In the genomic region with DNA sequence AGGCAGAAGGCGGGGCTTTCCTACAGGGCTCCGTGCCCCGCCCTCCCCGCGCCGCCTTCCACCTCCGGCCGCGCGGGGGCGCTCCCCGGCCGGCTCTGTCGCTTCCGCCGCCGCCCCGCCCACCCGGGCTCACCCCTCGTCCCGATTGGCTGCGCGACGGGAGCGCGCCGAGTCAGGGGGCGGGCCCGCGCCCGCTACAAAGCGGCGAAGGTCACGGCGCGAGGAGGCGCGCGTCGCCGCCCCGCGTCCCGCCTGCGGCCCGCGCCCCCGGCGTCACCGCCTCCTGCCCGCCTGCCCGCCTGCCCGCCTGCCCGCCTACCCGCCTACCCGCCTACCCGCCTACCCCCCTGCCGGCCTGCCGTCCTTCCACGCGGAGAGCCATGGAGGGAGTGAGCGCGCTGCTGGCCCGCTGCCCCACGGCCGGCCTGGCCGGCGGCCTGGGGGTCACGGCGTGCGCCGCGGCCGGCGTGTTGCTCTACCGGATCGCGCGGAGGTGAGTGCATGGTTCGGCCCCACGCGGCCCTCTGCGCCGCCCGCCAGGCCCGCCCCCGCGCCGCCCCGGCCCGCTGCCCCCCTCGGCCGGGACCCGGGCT, we compare ENCODE assay signal across 1 cellular context.
TF ChIP-seq lines count a peak whose summit lies in the region.

A gene with protein sequence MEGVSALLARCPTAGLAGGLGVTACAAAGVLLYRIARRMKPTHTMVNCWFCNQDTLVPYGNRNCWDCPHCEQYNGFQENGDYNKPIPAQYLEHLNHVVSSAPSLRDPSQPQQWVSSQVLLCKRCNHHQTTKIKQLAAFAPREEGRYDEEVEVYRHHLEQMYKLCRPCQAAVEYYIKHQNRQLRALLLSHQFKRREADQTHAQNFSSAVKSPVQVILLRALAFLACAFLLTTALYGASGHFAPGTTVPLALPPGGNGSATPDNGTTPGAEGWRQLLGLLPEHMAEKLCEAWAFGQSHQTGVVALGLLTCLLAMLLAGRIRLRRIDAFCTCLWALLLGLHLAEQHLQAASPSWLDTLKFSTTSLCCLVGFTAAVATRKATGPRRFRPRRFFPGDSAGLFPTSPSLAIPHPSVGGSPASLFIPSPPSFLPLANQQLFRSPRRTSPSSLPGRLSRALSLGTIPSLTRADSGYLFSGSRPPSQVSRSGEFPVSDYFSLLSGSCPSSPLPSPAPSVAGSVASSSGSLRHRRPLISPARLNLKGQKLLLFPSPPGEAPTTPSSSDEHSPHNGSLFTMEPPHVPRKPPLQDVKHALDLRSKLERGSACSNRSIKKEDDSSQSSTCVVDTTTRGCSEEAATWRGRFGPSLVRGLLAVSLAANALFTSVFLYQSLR (plus strand): TSS at position 361 of the 593 bp plus-strand sequence. CDS start 20 bp downstream, at position 381.

TF ChIP-seq in HepG2, 621 proteins besides CTCF, POLR2A, EP300 and RAD21 (continued from another document):
- TF ChIP-seq KIAA2018 (CRISPR knock-in tag; IDR thresholded peaks at IDR 0.05; ENCODE audit: borderline replicate concordance) (no peak), ZNF101 (CRISPR knock-in tag; IDR thresholded peaks at IDR 0.05; ENCODE audit: borderline replicate concordance, low read depth) (no peak), HDAC1 (CRISPR knock-in tag; IDR thresholded peaks at IDR 0.05) (peak; percentile 68), ZBTB3 (CRISPR knock-in tag; IDR thresholded peaks at IDR 0.05; ENCODE audit: borderline replicate concordance, low read depth) (no peak), BRD4 (CRISPR knock-in tag; IDR thresholded peaks at IDR 0.05) (no peak), TEAD3 (CRISPR knock-in tag; optimal IDR thresholded peaks at IDR 0.05; ENCODE audit: borderline replicate concordance) (peak; percentile 31), SRSF9 (IDR thresholded peaks at IDR 0.05; ENCODE audit: borderline replicate concordance, insufficient read depth, low read depth, low read length, poor library complexity, severe bottlenecking) (no peak), RBFOX2 (IDR thresholded peaks at IDR 0.05; ENCODE audit: low read depth, low read length) (peak; percentile 46; the same call in 1 of the 2 replicates), SKI (IDR thresholded peaks at IDR 0.05; ENCODE audit: partially characterized antibody) (peak; percentile 59), SP5 (CRISPR knock-in tag; IDR thresholded peaks at IDR 0.05; ENCODE audit: borderline replicate concordance, low read depth) (peak; percentile 65), BORCS8-MEF2B (CRISPR knock-in tag; IDR thresholded peaks at IDR 0.05) (no peak), HOXA9 (CRISPR knock-in tag; IDR thresholded peaks at IDR 0.05; ENCODE audit: borderline replicate concordance) (no peak), ZNF460 (CRISPR knock-in tag; IDR thresholded peaks at IDR 0.05; ENCODE audit: borderline replicate concordance) (no peak), ZNF605 (CRISPR knock-in tag; IDR thresholded peaks at IDR 0.05) (no peak), ATRX (CRISPR knock-in tag; IDR thresholded peaks at IDR 0.05; ENCODE audit: borderline replicate concordance) (no peak), TFDP1 (CRISPR knock-in tag; IDR thresholded peaks at IDR 0.05; ENCODE audit: borderline replicate concordance) (peak; percentile 54; the same call in 1 of the 2 replicates), SRF (IDR thresholded peaks at IDR 0.05; ENCODE audit: low read depth, low read length) (no peak), KLF16 (CRISPR knock-in tag; IDR thresholded peaks at IDR 0.05) (0 out of 4 replicates have a peak, but pooled peaks of 1 of the 2 experiments have one; percentile 17), MYC (CRISPR knock-in tag; IDR thresholded peaks at IDR 0.05; ENCODE audit: borderline replicate concordance) (0 out of 2 replicates have a peak, but pooled peaks have one; percentile 4), ZNF574 (CRISPR knock-in tag; IDR thresholded peaks at IDR 0.05) (peak; percentile 89), ZNF235 (CRISPR knock-in tag; IDR thresholded peaks at IDR 0.05; ENCODE audit: borderline replicate concordance) (no peak), SP4 (CRISPR knock-in tag; IDR thresholded peaks at IDR 0.05) (peak; percentile 82), MBNL3 (CRISPR knock-in tag; conservative IDR thresholded peaks at IDR 0.05) (no peak), HINFP (CRISPR knock-in tag; IDR thresholded peaks at IDR 0.05; ENCODE audit: low read depth) (no peak), FOSL2 (CRISPR knock-in tag; IDR thresholded peaks at IDR 0.05) (no peak), THAP11 (CRISPR knock-in tag; IDR thresholded peaks at IDR 0.05) (peak; percentile 53), PHF21A (CRISPR knock-in tag; IDR thresholded peaks at IDR 0.05) (no peak), SP2 (CRISPR knock-in tag; IDR thresholded peaks at IDR 0.05) (peak; percentile 62), ZNF292 (CRISPR knock-in tag; IDR thresholded peaks at IDR 0.05; ENCODE audit: borderline replicate concordance, low read depth) (no peak), MAZ (IDR thresholded peaks at IDR 0.05; ENCODE audit: borderline replicate concordance, low read depth, low read length) (peak; percentile 85), MAZ (CRISPR knock-in tag; IDR thresholded peaks at IDR 0.05; ENCODE audit: low read depth) (peak; percentile 69), ZNF740 (CRISPR knock-in tag; IDR thresholded peaks at IDR 0.05) (no peak), SOX5 (CRISPR knock-in tag; IDR thresholded peaks at IDR 0.05; ENCODE audit: borderline replicate concordance) (no peak), ZNF224 (CRISPR knock-in tag; IDR thresholded peaks at IDR 0.05) (no peak), YY1 (IDR thresholded peaks at IDR 0.05; ENCODE audit: insufficient read depth, insufficient replicate concordance, low read depth, low read length) (peak; percentile 51)
- TF ChIP-seq, protein P1, sequence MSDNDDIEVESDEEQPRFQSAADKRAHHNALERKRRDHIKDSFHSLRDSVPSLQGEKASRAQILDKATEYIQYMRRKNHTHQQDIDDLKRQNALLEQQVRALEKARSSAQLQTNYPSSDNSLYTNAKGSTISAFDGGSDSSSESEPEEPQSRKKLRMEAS (IDR thresholded peaks at IDR 0.05) = peak; percentile 79; the same call in 1 of the 2 replicates
- TF ChIP-seq, protein P2, sequence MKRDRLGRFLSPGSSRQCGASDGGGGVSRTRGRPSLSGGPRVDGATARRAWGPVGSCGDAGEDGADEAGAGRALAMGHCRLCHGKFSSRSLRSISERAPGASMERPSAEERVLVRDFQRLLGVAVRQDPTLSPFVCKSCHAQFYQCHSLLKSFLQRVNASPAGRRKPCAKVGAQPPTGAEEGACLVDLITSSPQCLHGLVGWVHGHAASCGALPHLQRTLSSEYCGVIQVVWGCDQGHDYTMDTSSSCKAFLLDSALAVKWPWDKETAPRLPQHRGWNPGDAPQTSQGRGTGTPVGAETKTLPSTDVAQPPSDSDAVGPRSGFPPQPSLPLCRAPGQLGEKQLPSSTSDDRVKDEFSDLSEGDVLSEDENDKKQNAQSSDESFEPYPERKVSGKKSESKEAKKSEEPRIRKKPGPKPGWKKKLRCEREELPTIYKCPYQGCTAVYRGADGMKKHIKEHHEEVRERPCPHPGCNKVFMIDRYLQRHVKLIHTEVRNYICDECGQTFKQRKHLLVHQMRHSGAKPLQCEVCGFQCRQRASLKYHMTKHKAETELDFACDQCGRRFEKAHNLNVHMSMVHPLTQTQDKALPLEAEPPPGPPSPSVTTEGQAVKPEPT (CRISPR knock-in tag; IDR thresholded peaks at IDR 0.05; ENCODE audit: low read depth) = 0 out of 2 replicates have a peak, but pooled peaks have one; percentile 10
